1 cellular context compared by ENCODE assay signal in the genomic region with DNA sequence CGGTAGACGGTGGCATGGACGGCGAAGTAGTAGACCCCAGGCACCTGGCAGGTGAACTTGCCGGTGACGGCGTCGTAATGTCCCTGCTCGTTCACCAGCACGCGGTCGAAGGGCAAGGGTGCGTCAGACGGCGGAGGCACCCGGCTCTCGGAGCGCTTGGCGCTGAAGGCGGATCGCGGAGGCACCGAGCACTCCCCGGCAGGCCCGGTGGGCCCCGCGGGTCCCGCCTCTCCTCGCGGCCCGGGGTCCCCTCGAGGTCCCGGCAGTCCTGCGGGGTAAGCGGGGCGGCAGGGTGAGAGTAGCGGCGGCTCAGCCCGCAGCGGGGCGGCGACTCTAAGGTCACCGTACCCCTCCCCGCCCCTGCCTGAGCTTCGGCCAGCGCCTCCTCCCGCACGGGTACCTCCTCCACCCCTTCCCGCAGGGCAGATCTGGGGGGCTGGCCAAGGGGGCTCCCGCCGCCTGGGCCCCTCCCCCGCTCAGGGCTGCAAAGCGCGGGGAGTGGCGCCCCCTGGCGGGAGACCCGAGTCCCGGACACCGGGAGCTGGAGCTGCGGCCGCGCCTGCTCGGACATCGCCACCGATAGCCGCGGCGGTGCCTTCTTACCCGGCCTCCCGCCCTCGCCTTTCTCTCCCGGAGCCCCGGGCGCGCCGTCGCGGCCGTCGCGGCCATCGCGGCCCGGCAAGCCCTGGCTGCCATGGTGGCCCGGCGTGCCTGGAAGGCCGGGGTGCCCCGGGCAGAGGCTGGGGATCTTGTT.
TF ChIP-seq lines count a peak whose summit lies in the region.

No MANE protein-coding gene starts in this region.

TF ChIP-seq in endothelial cell of umbilical vein, 7 proteins besides CTCF, POLR2A, EP300 and RAD21:
- TF ChIP-seq, protein P1, sequence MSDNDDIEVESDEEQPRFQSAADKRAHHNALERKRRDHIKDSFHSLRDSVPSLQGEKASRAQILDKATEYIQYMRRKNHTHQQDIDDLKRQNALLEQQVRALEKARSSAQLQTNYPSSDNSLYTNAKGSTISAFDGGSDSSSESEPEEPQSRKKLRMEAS (IDR thresholded peaks at IDR 0.05; ENCODE audit: insufficient read depth, insufficient read length), result peak; percentile 32
- TF ChIP-seq JUN (IDR thresholded peaks at IDR 0.05; ENCODE audit: borderline replicate concordance, insufficient read depth, insufficient read length, low read depth) (no peak), POLR2AphosphoS5 (IDR thresholded peaks at IDR 0.05; ENCODE audit: insufficient read depth, low read depth, low read length) (peak; percentile 60), GATA2 (IDR thresholded peaks at IDR 0.05; ENCODE audit: insufficient read depth, insufficient read length, low read depth, low read length) (no peak), MYC (IDR thresholded peaks at IDR 0.05; ENCODE audit: low read depth, low read length) (no peak), FOS (IDR thresholded peaks at IDR 0.05; ENCODE audit: borderline replicate concordance, insufficient read depth, low read length) (no peak)
TF ChIP-seq in endothelial cell of umbilical vein: peak in this region for 2.
